27 cellular contexts compared by ENCODE assay signal in genomic region chr10:128009768-128010167, GRCh38.
A peak's percentile ranks its signal among the peaks of the same experiment; 100 is the strongest.
DNase-seq lines count a peak whose midpoint lies in the region; TF ChIP-seq lines count a peak whose summit lies in the region.
"Had no signal": no experiment of that assay in that cellular context is flagged by ENCODE, and none has a peak within 500 bp of the region (broad histone marks: within the 10 kb centered on the region; RNA-seq: fewer than 3 reads in every experiment).

No MANE protein-coding gene starts in this region.

- DNase-seq in adrenal gland (peak; percentile 45 to 82 (median 78)), glomerular visceral epithelial cell (ENCODE audit: extremely low spot score) (peak; percentile 25), HUDEP-2 (lab: John Stamatoyannopoulos, UW; ENCODE audit: unreplicated experiment in 76 of 76) (no peak), pons (ENCODE audit: low spot score) (no peak), NCI-H524 treated with DMSO at 0.1 percent for 48 hours (lab: John Stamatoyannopoulos, UW) (no peak)
- no peak for DNase-seq in activated CD4-positive, alpha-beta T cell treated with anti-CD3 and anti-CD28 coated beads for 48 hours
- DNase-seq: activated B cell treated with CpG ODN at 0.5 μM for 24 hours; activated CD4-positive, alpha-beta memory T cell treated with anti-CD3 and anti-CD28 coated beads for 36 hours; activated gamma-delta T cell treated with Interleukin-2 at 50 U/mL for 16 hours; activated T-cell treated with anti-CD3 and anti-CD28 coated beads for 4 hours; Caco-2; caudate nucleus; foreskin fibroblast; hippocampal formation; mammary epithelial cell; naive B cell; NCI-H146; NCI-H2171; NCI-H526 treated with DMSO at 0.1 percent for 48 hours; right cardiac atrium; stomach had no signal

- H3K27me3 ChIP-seq in BLaER1 treated with 17β-estradiol and CSF1 and Interleukin-3, amounts not matched to agents 10 nM and 100 nM: no peaks in the 10 kb centered on the region
- no peaks in the 10 kb centered on the region for H3K27me3 ChIP-seq in adrenal gland
- H3K27me3 ChIP-seq in muscle layer of duodenum (ENCODE audit: low read depth, low read length): no peaks in the 10 kb centered on the region
- H3K27me3 ChIP-seq: BLaER1, tibial nerve had no signal

- H3K4me2 ChIP-seq in BLaER1 treated with 17β-estradiol and CSF1 and Interleukin-3, amounts not matched to agents 10 nM and 100 nM: peak overlapping the region in 9 of 11 experiments; percentile 43 to 73 (median 67); a peak in 14 of 22 replicates
- H3K4me2 ChIP-seq: BLaER1 had no signal

- H3K9me3 ChIP-seq in BLaER1 treated with 17β-estradiol and CSF1 and Interleukin-3, amounts not matched to agents 10 nM and 100 nM (replicated peaks in 1 of 11): no peaks in the 10 kb centered on the region
- no peaks in the 10 kb centered on the region for H3K9me3 ChIP-seq in adrenal gland (replicated peaks in 1 of 3)
- H3K9me3 ChIP-seq in muscle layer of duodenum (ENCODE audit: control insufficient read depth in 1 of 2, low read length in 2 of 2): no peaks in the 10 kb centered on the region
- H3K9me3 ChIP-seq: BLaER1, Caco-2, stomach, tibial nerve had no signal

- 45 to 60% (median 59%) methylated on average over 5 of the region's 5 CpGs for WGBS in adrenal gland, 4 donors

- peaks cover 0 to 6% (median 0%) of the 10 kb centered on the region in 11 experiments; a peak in 3 of 22 replicates for H3K36me3 ChIP-seq in BLaER1 treated with 17β-estradiol and CSF1 and Interleukin-3, amounts not matched to agents 10 nM and 100 nM
- H3K36me3 ChIP-seq in adrenal gland (replicated peaks in 1 of 2): no peaks in the 10 kb centered on the region
- H3K36me3 ChIP-seq in muscle layer of duodenum (ENCODE audit: control insufficient read depth in 1 of 2, insufficient read depth in 2 of 2, low read length in 2 of 2): no peaks in the 10 kb centered on the region
- H3K36me3 ChIP-seq: stomach, tibial nerve had no signal

- H4K20me1 ChIP-seq in BLaER1 treated with 17β-estradiol and CSF1 and Interleukin-3, amounts not matched to agents 10 nM and 100 nM: peaks cover 0 to 9% (median 0%) of the 10 kb centered on the region in 11 experiments; a peak in 2 of 22 replicates
- H4K20me1 ChIP-seq: BLaER1 had no signal

- H3K4me3 ChIP-seq in BLaER1 treated with 17β-estradiol and CSF1 and Interleukin-3, amounts not matched to agents 10 nM and 100 nM: no peak overlapping the region
- no peak overlapping the region for H3K4me3 ChIP-seq in adrenal gland
- no peak overlapping the region for H3K4me3 ChIP-seq in muscle layer of duodenum (ENCODE audit: low read depth in 1 of 2, low read length in 2 of 2)
- H3K4me3 ChIP-seq: BLaER1, stomach, tibial nerve had no signal

- H3K4me1 ChIP-seq in BLaER1 treated with 17β-estradiol and CSF1 and Interleukin-3, amounts not matched to agents 10 nM and 100 nM: peaks cover 32 to 59% (median 49%) of the 10 kb centered on the region in 10 experiments
- peaks cover 25 to 28% of the 10 kb centered on the region in 2 donors for H3K4me1 ChIP-seq in adrenal gland (replicated peaks in 1 of 2)
- peaks cover 0 to 5% of the 10 kb centered on the region in 2 donors for H3K4me1 ChIP-seq in muscle layer of duodenum (ENCODE audit: control insufficient read depth in 1 of 2, insufficient read depth in 2 of 2, low read length in 2 of 2)
- H3K4me1 ChIP-seq: Caco-2 had no signal

- TF ChIP-seq CTCF in adrenal gland (IDR thresholded peaks at IDR 0.05): no peak

- no peak for TF ChIP-seq POLR2A in adrenal gland (IDR thresholded peaks at IDR 0.05)

- intact Hi-C loops in adrenal gland (cut with DNase I): loop anchor here (2.0 to 10.0 kb wide), 2 partner anchors 65 to 103 kb away; partner anchors contain the start of gene PTPRE (in 1 of the 2)

- no peak overlapping the region; a peak in 1 of 22 replicates for H3K27ac ChIP-seq in BLaER1 treated with 17β-estradiol and CSF1 and Interleukin-3, amounts not matched to agents 10 nM and 100 nM
- H3K27ac ChIP-seq in adrenal gland (peak overlapping the region; percentile 62 to 88 (median 80)), muscle layer of duodenum (ENCODE audit: low read length) (peak overlapping the region; percentile 25)
- H3K27ac ChIP-seq: BLaER1, epithelial cell of prostate, HL-60 had no signal

- no peak overlapping the region for H3K9ac ChIP-seq in BLaER1 treated with 17β-estradiol and CSF1 and Interleukin-3, amounts not matched to agents 10 nM and 100 nM
- H3K9ac ChIP-seq: BLaER1 had no signal

Comparison
In these comparisons a context has a peak if more than half of its experiments do, and no peak if none do; other contexts are left out.
1. H3K27ac ChIP-seq: peak in adrenal gland (5 of 5) and muscle layer of duodenum (single experiment); none in BLaER1 treated with 17β-estradiol and CSF1 and Interleukin-3, amounts not matched to agents 10 nM and 100 nM (0 of 11).
2. DNase-seq: peak in adrenal gland (7 of 7) and glomerular visceral epithelial cell (single experiment); none in activated CD4-positive, alpha-beta T cell treated with anti-CD3 and anti-CD28 coated beads for 48 hours (single experiment), HUDEP-2 (0 of 76), pons (single experiment) and NCI-H524 treated with DMSO at 0.1 percent for 48 hours (single experiment).